Comparison of ENCODE assay signal across 25 cellular contexts in the genomic region with DNA sequence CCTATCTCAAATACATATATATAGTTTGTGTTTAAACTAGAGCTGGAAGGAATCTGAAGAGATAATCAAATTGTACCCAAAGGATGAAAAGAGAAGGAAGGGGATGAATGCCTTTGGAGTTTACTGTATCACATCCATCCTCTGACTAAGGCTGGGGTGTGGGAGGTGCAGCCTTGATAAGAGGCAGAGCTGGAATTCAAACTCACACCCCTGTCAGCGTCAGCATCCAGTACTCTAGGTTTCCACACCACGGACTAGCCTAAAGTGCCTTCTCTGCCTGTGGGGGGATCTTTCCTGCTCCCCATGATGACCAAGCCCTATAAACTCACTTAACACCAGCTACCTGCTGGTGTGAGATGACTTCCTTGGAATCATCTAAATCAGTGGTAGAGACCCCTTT.
"Had no signal": no experiment of that assay in that cellular context is flagged by ENCODE, and none has a peak within 500 bp of the region (broad histone marks: within the 10 kb centered on the region; RNA-seq: fewer than 3 reads in every experiment).

No MANE protein-coding gene starts in this region.

- H3K36me3 Mint-ChIP-seq: memory B cell; naive B cell; natural killer cell treated with Interleukin-12 subunit alpha and Interleukin-12 subunit beta and Interleukin-15 and Interleukin-18, amount 100 ng/mL, for 72 hours; stimulated activated memory B cell treated with anti-CD40 and anti-IgM and Interleukin-4, amounts not matched to agents 10 μg/mL and 1 μg/mL and 100 μg/mL, for 72 hours had no signal

- H3K4me3 ChIP-seq: dorsolateral prefrontal cortex, gastrocnemius medialis, lung, mucosa of descending colon, prostate gland, sigmoid colon, spleen, testis, tibial artery had no signal

- ATAC-seq: gastrocnemius medialis; left lobe of liver; mucosa of descending colon; natural killer cell treated with Interleukin-12 subunit alpha and Interleukin-12 subunit beta and Interleukin-15 and Interleukin-18, amount 100 ng/mL, for 72 hours; stimulated activated memory B cell treated with anti-CD40 and anti-IgM and Interleukin-4, amounts not matched to agents 10 μg/mL and 1 μg/mL and 100 μg/mL, for 72 hours; stimulated activated naive CD8-positive, alpha-beta T cell treated with anti-CD3 and anti-CD28 coated beads, Interleukin-15, Interleukin-2, amounts not matched to agents 100 U/mL and 50 U/mL, for 24 hours had no signal

- H3K4me1 Mint-ChIP-seq: memory B cell; naive B cell; stimulated activated memory B cell treated with anti-CD40 and anti-IgM and Interleukin-4, amounts not matched to agents 10 μg/mL and 1 μg/mL and 100 μg/mL, for 72 hours had no signal

- H3K27me3 ChIP-seq: dorsolateral prefrontal cortex, gastrocnemius medialis, sigmoid colon, testis had no signal

- H3K27ac Mint-ChIP-seq: memory B cell; naive B cell; natural killer cell treated with Interleukin-12 subunit alpha and Interleukin-12 subunit beta and Interleukin-15 and Interleukin-18, amount 100 ng/mL, for 72 hours; stimulated activated memory B cell treated with anti-CD40 and anti-IgM and Interleukin-4, amounts not matched to agents 10 μg/mL and 1 μg/mL and 100 μg/mL, for 72 hours; type B pancreatic cell had no signal

- H3K27ac ChIP-seq: dorsolateral prefrontal cortex, neutrophil, prostate gland, sigmoid colon, spleen, testis, tibial artery had no signal

- H3K4me1 ChIP-seq: spleen, testis, tibial artery had no signal

- H3K9me3 Mint-ChIP-seq: memory B cell; natural killer cell treated with Interleukin-12 subunit alpha and Interleukin-12 subunit beta and Interleukin-15 and Interleukin-18, amount 100 ng/mL, for 72 hours; stimulated activated memory B cell treated with anti-CD40 and anti-IgM and Interleukin-4, amounts not matched to agents 10 μg/mL and 1 μg/mL and 100 μg/mL, for 72 hours; type B pancreatic cell had no signal

- H3K36me3 ChIP-seq: gastrocnemius medialis, neutrophil, prostate gland, sigmoid colon, spleen, tibial artery had no signal

- H3K27me3 Mint-ChIP-seq: type B pancreatic cell had no signal

- H3K9me3 ChIP-seq: gastrocnemius medialis, mucosa of descending colon, neutrophil, prostate gland, sigmoid colon, testis, tibial artery had no signal

- H3K4me3 Mint-ChIP-seq: memory B cell; naive B cell; natural killer cell treated with Interleukin-12 subunit alpha and Interleukin-12 subunit beta and Interleukin-15 and Interleukin-18, amount 100 ng/mL, for 72 hours; neural crest cell; stimulated activated memory B cell treated with anti-CD40 and anti-IgM and Interleukin-4, amounts not matched to agents 10 μg/mL and 1 μg/mL and 100 μg/mL, for 72 hours; type B pancreatic cell had no signal

- DNase-seq: effector CD4-positive, alpha-beta T cell; foreskin fibroblast; gastrocnemius medialis; head of caudate nucleus; kidney; mucosa of descending colon; naive B cell; right cardiac atrium; sigmoid colon; spleen; stimulated activated CD4-positive, alpha-beta T cell treated with anti-CD3 and anti-CD28 coated beads, Interleukin-4, amount 100 ng/mL, for 4 hours; stimulated activated naive CD8-positive, alpha-beta T cell treated with anti-CD3 and anti-CD28 coated beads, Interleukin-15, Interleukin-2, amounts not matched to agents 100 U/mL and 50 U/mL, for 24 hours; substantia nigra; testis; tibial artery had no signal
